8 cellular contexts compared by ENCODE assay signal in genomic region chr19:12695514-12695913, GRCh38. TPM values are rescaled to one million over a fixed set of nuclear protein-coding genes. Genes with fewer than 3 reads are reported as not detected.
DNase-seq lines count a peak whose midpoint lies in the region; ATAC-seq and TF ChIP-seq lines count a peak whose summit lies in the region.

No MANE protein-coding gene starts in this region.

- H3K14ac ChIP-seq in IMR-90 (replicated peaks; ENCODE audit: low read depth, low read length): no peak overlapping the region

- POLR2A ChIA-PET in IMR-90 (lab: Charles Lee; ENCODE audit: unreplicated experiment): interaction anchor here (0.8 kb wide), 1 partner anchor 85 kb away, joined by 3 read pairs; the partner anchor contains the start of genes ZNF490 and ZNF791

- DNase-seq in IMR-90 (no peak), choroid plexus epithelial cell (ENCODE audit: low read depth) (no peak), epidermal melanocyte (ENCODE audit: insufficient read length, low spot score) (no peak), T-helper 9 cell (no peak)
- DNase-seq in natural killer cell treated with Interleukin-12 subunit alpha and Interleukin-12 subunit beta and Interleukin-15 and Interleukin-18, amount 100 ng/mL, for 72 hours (ENCODE audit: low spot score): no peak

- H4K20me1 ChIP-seq in BLaER1: peaks cover 20% of the 10 kb centered on the region
- H4K20me1 ChIP-seq in IMR-90 (ENCODE audit: insufficient read depth, low read length): no peaks in the 10 kb centered on the region; the same call in 1 of the 2 replicates

- peak overlapping the region; percentile 89 for H3K4me3 Mint-ChIP-seq in natural killer cell treated with Interleukin-12 subunit alpha and Interleukin-12 subunit beta and Interleukin-15 and Interleukin-18, amount 100 ng/mL, for 72 hours

- H3K27ac ChIP-seq in BLaER1 (no peak overlapping the region), IMR-90 (ENCODE audit: insufficient read depth, low read length) (no peak overlapping the region)

- peak overlapping the region; percentile 48 for H2AFZ ChIP-seq in IMR-90 (replicated peaks; ENCODE audit: low read length, poor library complexity)

- peaks cover 5% of the 10 kb centered on the region for H3K36me3 Mint-ChIP-seq in natural killer cell treated with Interleukin-12 subunit alpha and Interleukin-12 subunit beta and Interleukin-15 and Interleukin-18, amount 100 ng/mL, for 72 hours

- TF ChIP-seq POLR2A in IMR-90 (IDR thresholded peaks at IDR 0.05; ENCODE audit: low read depth, low read length): no peak

- no peak overlapping the region for H4K91ac ChIP-seq in IMR-90 (ENCODE audit: insufficient read depth, low read depth, low read length)

- no TSS peak for BruUV-seq in IMR-90 (replicated peaks; lab: Mats Ljungman, UMichigan)

- dilution Hi-C loops in IMR-90 (cut with HindIII; ENCODE audit: low sequenced_read_pairs, unreplicated experiment): no loop called here

- peaks cover 7 to 27% of the 10 kb centered on the region in 2 experiments for H3K79me1 ChIP-seq in IMR-90 (ENCODE audit: low read depth in 1 of 2, low read length in 2 of 2)

- H2AK5ac ChIP-seq in IMR-90 (ENCODE audit: low read depth, low read length): no peak overlapping the region

- H2BK120ac ChIP-seq in IMR-90 (ENCODE audit: low read depth, low read length): no peak overlapping the region

- H3K4me1 Mint-ChIP-seq in natural killer cell treated with Interleukin-12 subunit alpha and Interleukin-12 subunit beta and Interleukin-15 and Interleukin-18, amount 100 ng/mL, for 72 hours (ENCODE audit: low read depth in 2 of 2): peaks cover 10% of the 10 kb centered on the region in 2 donors

- intact Hi-C loops in IMR-90 (cut with micrococcal nuclease): no loop called here

- H3K4ac ChIP-seq in IMR-90 (ENCODE audit: low read depth, low read length): no peak overlapping the region

- H3K4me1 ChIP-seq in BLaER1 (peaks cover 46% of the 10 kb centered on the region), IMR-90 (ENCODE audit: control insufficient read depth, insufficient read depth, low read length) (peaks cover 2% of the 10 kb centered on the region; the same call in 1 of the 2 replicates)

- H3K9me3 ChIP-seq in BLaER1 (no peaks in the 10 kb centered on the region), IMR-90 (ENCODE audit: control insufficient read depth, insufficient read depth, low read length) (no peaks in the 10 kb centered on the region)

- H3K18ac ChIP-seq in IMR-90 (ENCODE audit: low read depth, low read length): no peak overlapping the region

- whole genome bisulfite sequencing in IMR-90 (ENCODE audit: extremely low coverage in 2 of 2, insufficient read length in 1 of 2), 2 experiments: 88% methylated on average over 1 of the region's 1 CpG; no CpG with 5 or more reads in 1 of the 2 experiments

- H3K4me2 ChIP-seq in BLaER1 (peak overlapping the region; percentile 97), IMR-90 (ENCODE audit: low read depth, low read length) (peak overlapping the region; percentile 90)

- no peak overlapping the region for H3K23ac ChIP-seq in IMR-90 (ENCODE audit: low read depth, low read length)

- no peaks in the 10 kb centered on the region for H3K9me3 Mint-ChIP-seq in natural killer cell treated with Interleukin-12 subunit alpha and Interleukin-12 subunit beta and Interleukin-15 and Interleukin-18, amount 100 ng/mL, for 72 hours

- H3K27me3 ChIP-seq in BLaER1 (no peaks in the 10 kb centered on the region), IMR-90 (ENCODE audit: control insufficient read depth, insufficient read depth, low read length) (no peaks in the 10 kb centered on the region)

- H3K4me3 ChIP-seq in BLaER1 (peak overlapping the region; percentile 90), IMR-90 (ENCODE audit: insufficient read depth, low read depth, low read length) (peak overlapping the region; percentile 26; the same call in 1 of the 2 replicates), choroid plexus epithelial cell (ENCODE audit: low read depth, low read length) (peak overlapping the region; percentile 93)

- no peak overlapping the region for H2BK20ac ChIP-seq in IMR-90 (ENCODE audit: low read depth, low read length)

- no peak overlapping the region for H2BK15ac ChIP-seq in IMR-90 (ENCODE audit: low read depth, low read length)

- no peak overlapping the region for H3K56ac ChIP-seq in IMR-90 (ENCODE audit: extremely low read depth, insufficient read depth, low read length)

- ATAC-seq in IMR-90 (ENCODE audit: low read depth) (no peak), GM18498 (IDR thresholded peaks at IDR 0.05; ENCODE audit: unreplicated experiment) (no peak), GM21717 (IDR thresholded peaks at IDR 0.05; ENCODE audit: unreplicated experiment) (no peak)
- no peak for ATAC-seq in natural killer cell treated with Interleukin-12 subunit alpha and Interleukin-12 subunit beta and Interleukin-15 and Interleukin-18, amount 100 ng/mL, for 72 hours

- no peak for TF ChIP-seq CTCF in IMR-90 (conservative IDR thresholded peaks at IDR 0.05; ENCODE audit: low read depth, low read length)
- TF ChIP-seq CTCF in choroid plexus epithelial cell (conservative IDR thresholded peaks at IDR 0.05; ENCODE audit: low read depth, low read length): no peak

- in situ Hi-C loops in IMR-90 (cut with MboI; ENCODE audit: low sequenced_read_pairs): no loop called here

- H2AK9ac ChIP-seq in IMR-90 (replicated peaks; ENCODE audit: low read depth, low read length, poor library complexity): peak overlapping the region; percentile 89

- no peak overlapping the region; the same call in 1 of the 2 replicates for H3K9ac ChIP-seq in BLaER1
- H3K9ac ChIP-seq in IMR-90 (ENCODE audit: low read depth, low read length): no peak overlapping the region; the same call in 1 of the 2 replicates

- CTCF ChIA-PET in IMR-90 (lab: Yijun Ruan, JAX): no interaction called here

- H3K27ac Mint-ChIP-seq in natural killer cell treated with Interleukin-12 subunit alpha and Interleukin-12 subunit beta and Interleukin-15 and Interleukin-18, amount 100 ng/mL, for 72 hours: no peak overlapping the region

- no peak overlapping the region for H2BK5ac ChIP-seq in IMR-90 (ENCODE audit: low read depth, low read length, poor library complexity, severe bottlenecking)

- H3K9me1 ChIP-seq in IMR-90 (ENCODE audit: insufficient read depth, low read length): no peaks in the 10 kb centered on the region; the same call in 1 of the 2 replicates

- peaks cover 42% of the 10 kb centered on the region for H3K36me3 ChIP-seq in BLaER1
- H3K36me3 ChIP-seq in IMR-90 (ENCODE audit: control insufficient read depth, insufficient read depth, low read length): peaks cover 16% of the 10 kb centered on the region

- no peak overlapping the region for H4K5ac ChIP-seq in IMR-90 (ENCODE audit: low read depth, low read length)

- H3K27me3 Mint-ChIP-seq in natural killer cell treated with Interleukin-12 subunit alpha and Interleukin-12 subunit beta and Interleukin-15 and Interleukin-18, amount 100 ng/mL, for 72 hours: no peaks in the 10 kb centered on the region

- H4K8ac ChIP-seq in IMR-90 (ENCODE audit: low read depth in 2 of 2, low read length in 2 of 2): no peak overlapping the region; a peak in 1 of 4 replicates

- TF ChIP-seq RAD21 in IMR-90 (IDR thresholded peaks at IDR 0.05; ENCODE audit: low read length): no peak

TF ChIP-seq in IMR-90, 13 proteins besides CTCF, POLR2A, EP300 and RAD21 (continues in another document):
- TF ChIP-seq BHLHE40 (IDR thresholded peaks at IDR 0.05; ENCODE audit: low read depth, low read length) (no peak), NFE2L2 (IDR thresholded peaks at IDR 0.05; ENCODE audit: low read depth, low read length) (no peak), ELK1 (IDR thresholded peaks at IDR 0.05; ENCODE audit: borderline replicate concordance, low read depth, low read length) (no peak)

RNA-seq across cellular contexts. Expression of gene FBXW9, which starts 0.9 kb away (rescaled TPM):
- total RNA-seq in IMR-90 (2012; rRNA removed): 8.6 and 9.5 TPM in 2 replicates
- polyA plus RNA-seq in IMR-90 (2012; rRNA removed): 14.2 and 14.4 TPM in 2 replicates
- 8.1 and 16.5 TPM in 2 replicates for polyA plus RNA-seq in IMR-90 (2012; cell fraction: cytosol; rRNA removed)
- 14.0 and 41.0 TPM in 2 replicates for polyA plus RNA-seq in IMR-90 (2012; cell fraction: nucleus; rRNA removed; ENCODE audit: low replicate concordance)
- 10 to 100 TPM in 1 of 2 donors, 1 to 10 TPM in 1; 5.6 to 15.4 TPM for total RNA-seq in natural killer cell treated with Interleukin-12 subunit alpha and Interleukin-12 subunit beta and Interleukin-15 and Interleukin-18, amount 100 ng/mL, for 72 hours

RNA-seq across cellular contexts. Expression of gene GNG14, which starts 7.7 kb away (rescaled TPM):
- total RNA-seq in IMR-90 (2012; rRNA removed): not detected in 2 replicates
- not detected in 2 replicates for polyA plus RNA-seq in IMR-90 (2012; rRNA removed)
- polyA plus RNA-seq in IMR-90 (2012; cell fraction: cytosol; rRNA removed): not detected in 2 replicates
- not detected in 2 replicates for polyA plus RNA-seq in IMR-90 (2012; cell fraction: nucleus; rRNA removed; ENCODE audit: low replicate concordance)
- not detected for total RNA-seq in natural killer cell treated with Interleukin-12 subunit alpha and Interleukin-12 subunit beta and Interleukin-15 and Interleukin-18, amount 100 ng/mL, for 72 hours

RNA-seq across cellular contexts. Expression of gene DHPS, which starts 13.8 kb away (rescaled TPM):
- 73.3 and 82.8 TPM in 2 replicates for total RNA-seq in IMR-90 (2012; rRNA removed)
- polyA plus RNA-seq in IMR-90 (2012; rRNA removed): 85.0 and 88.6 TPM in 2 replicates
- polyA plus RNA-seq in IMR-90 (2012; cell fraction: cytosol; rRNA removed): 101 and 107 TPM in 2 replicates
- 256 and 333 TPM in 2 replicates for polyA plus RNA-seq in IMR-90 (2012; cell fraction: nucleus; rRNA removed; ENCODE audit: low replicate concordance)
- 100 to 1,000 TPM; 127 to 148 TPM for total RNA-seq in natural killer cell treated with Interleukin-12 subunit alpha and Interleukin-12 subunit beta and Interleukin-15 and Interleukin-18, amount 100 ng/mL, for 72 hours

RNA-seq across cellular contexts. Expression of gene TNPO2, which starts 28.2 kb away (rescaled TPM):
- total RNA-seq in IMR-90 (2012; rRNA removed): 32.8 and 36.0 TPM in 2 replicates
- polyA plus RNA-seq in IMR-90 (2012; rRNA removed): 77.2 and 82.3 TPM in 2 replicates
- polyA plus RNA-seq in IMR-90 (2012; cell fraction: cytosol; rRNA removed): 32.3 and 57.4 TPM in 2 replicates
- polyA plus RNA-seq in IMR-90 (2012; cell fraction: nucleus; rRNA removed; ENCODE audit: low replicate concordance): 265 and 496 TPM in 2 replicates
- 100 to 1,000 TPM in 1 of 2 donors, 10 to 100 TPM in 1; 76.9 to 229 TPM for total RNA-seq in natural killer cell treated with Interleukin-12 subunit alpha and Interleukin-12 subunit beta and Interleukin-15 and Interleukin-18, amount 100 ng/mL, for 72 hours

RNA-seq across cellular contexts. Expression of gene WDR83, which starts 28.9 kb away (rescaled TPM):
- 5.3 and 5.9 TPM in 2 replicates for total RNA-seq in IMR-90 (2012; rRNA removed)
- 8.9 and 10.5 TPM in 2 replicates for polyA plus RNA-seq in IMR-90 (2012; rRNA removed)
- polyA plus RNA-seq in IMR-90 (2012; cell fraction: cytosol; rRNA removed): 8.9 and 11.7 TPM in 2 replicates
- polyA plus RNA-seq in IMR-90 (2012; cell fraction: nucleus; rRNA removed; ENCODE audit: low replicate concordance): 17.2 and 35.7 TPM in 2 replicates
- total RNA-seq in natural killer cell treated with Interleukin-12 subunit alpha and Interleukin-12 subunit beta and Interleukin-15 and Interleukin-18, amount 100 ng/mL, for 72 hours: 10 to 100 TPM; 18.6 to 25.1 TPM

Comparison
In these comparisons a context has a peak if more than half of its experiments do, and no peak if none do; other contexts are left out.
1. H3K4me3 ChIP-seq: peak in every context shown above with its lines; median percentile 93 in choroid plexus epithelial cell; 90 in BLaER1; 26 in IMR-90.